ENCODE assay signal across 10 cellular contexts in the genomic region with DNA sequence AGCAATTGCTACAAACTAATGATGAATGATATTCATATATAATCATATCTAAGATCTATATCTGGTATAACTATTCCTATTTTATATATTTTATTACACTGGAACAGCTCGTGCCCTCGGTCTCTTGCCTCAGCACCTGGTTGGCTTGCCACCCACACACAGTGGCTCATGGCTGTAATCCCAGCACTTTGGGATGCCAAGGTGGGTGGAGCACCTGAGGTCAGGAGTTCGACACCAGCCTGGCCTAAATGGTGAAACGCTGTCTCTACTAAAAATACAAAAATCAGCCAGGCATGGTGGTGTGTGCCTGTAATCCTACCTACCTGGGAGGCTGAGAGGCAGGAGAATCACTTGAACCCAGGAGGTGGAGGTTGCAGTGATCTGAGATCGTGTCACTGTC. TPM values are rescaled to one million over a fixed set of nuclear protein-coding genes. Genes with fewer than 3 reads are reported as not detected.
DNase-seq lines count a peak whose midpoint lies in the region; ATAC-seq and TF ChIP-seq lines count a peak whose summit lies in the region.
"Not testable (repeated sequence)": the region's sequence is repeated elsewhere in the genome, so short reads cannot be mapped to it uniquely, and the experiment has no call there.
"Had no signal": no experiment of that assay in that cellular context is flagged by ENCODE, and none has a peak within 500 bp of the region (broad histone marks: within the 10 kb centered on the region; RNA-seq: fewer than 3 reads in every experiment).

No MANE protein-coding gene starts in this region.

- TF ChIP-seq EP300 in suprapubic skin (IDR thresholded peaks at IDR 0.05): not testable (repeated sequence)

- H3K4me2 ChIP-seq in BLaER1 treated with 17β-estradiol and CSF1 and Interleukin-3, amounts not matched to agents 10 nM and 100 nM: peak overlapping the region; percentile 41 to 75 (median 59)
- not testable (repeated sequence) for H3K4me2 ChIP-seq in parathyroid adenoma (ENCODE audit: low read length)

- not testable (repeated sequence) for TF ChIP-seq CTCF in right lobe of liver (IDR thresholded peaks at IDR 0.05); parathyroid adenoma (IDR thresholded peaks at IDR 0.05); suprapubic skin (IDR thresholded peaks at IDR 0.05)

- not testable (repeated sequence) for TF ChIP-seq POLR2A in right lobe of liver (IDR thresholded peaks at IDR 0.05); suprapubic skin (IDR thresholded peaks at IDR 0.05)

- peak overlapping the region; percentile 75 for H2AFZ ChIP-seq in parathyroid adenoma

- not testable (repeated sequence) for H3K36me3 Mint-ChIP-seq in T-cell; activated naive CD8-positive, alpha-beta T cell

- CTCF ChIA-PET in T-cell (lab: Charles Lee): not testable (repeated sequence)

- H3K4me1 ChIP-seq in BLaER1 treated with 17β-estradiol and CSF1 and Interleukin-3, amounts not matched to agents 10 nM and 100 nM: peaks cover 22 to 68% (median 53%) of the 10 kb centered on the region in 10 experiments
- H3K4me1 ChIP-seq in right lobe of liver (peaks cover 0 to 11% (median 9%) of the 10 kb centered on the region in 4 donors), suprapubic skin (peaks cover 15% of the 10 kb centered on the region)
- not testable (repeated sequence) for H3K4me1 ChIP-seq in parathyroid adenoma

- H3K27me3 ChIP-seq in BLaER1 treated with 17β-estradiol and CSF1 and Interleukin-3, amounts not matched to agents 10 nM and 100 nM; right lobe of liver; parathyroid adenoma (ENCODE audit: control insufficient read depth, insufficient read depth, low read length); suprapubic skin: not testable (repeated sequence)

- in situ Hi-C loops in KBM-7 (cut with MboI; ENCODE audit: low pct_unique_long_range_greater_than_20kb, low sequenced_read_pairs): not testable (repeated sequence)

- peak overlapping the region in 10 of 11 experiments; percentile 25 to 80 (median 68); a peak in 17 of 22 replicates for H3K27ac ChIP-seq in BLaER1 treated with 17β-estradiol and CSF1 and Interleukin-3, amounts not matched to agents 10 nM and 100 nM
- H3K27ac ChIP-seq in epithelial cell of prostate (peak overlapping the region; percentile 64), right lobe of liver (peak overlapping the region; percentile 69 to 77 (median 72)), parathyroid adenoma (peak overlapping the region; percentile 77), suprapubic skin (peak overlapping the region; percentile 76)

- H3K79me2 ChIP-seq in parathyroid adenoma: not testable (repeated sequence)

- peak overlapping the region; percentile 44 to 89 for H3K27ac Mint-ChIP-seq in T-cell
- H3K27ac Mint-ChIP-seq in activated naive CD8-positive, alpha-beta T cell: peak overlapping the region; percentile 46

- not testable (repeated sequence) for H3K4me3 ChIP-seq in BLaER1 treated with 17β-estradiol and CSF1 and Interleukin-3, amounts not matched to agents 10 nM and 100 nM; parathyroid adenoma (ENCODE audit: low read depth, low read length); suprapubic skin
- H3K4me3 ChIP-seq in right lobe of liver: peak overlapping the region in 1 of 3 donors; percentile 39

- ATAC-seq in T-cell (replicated peaks in 1 of 4): not testable (repeated sequence)
- peak in 3 of 4 donors; percentile 20 to 29 (median 26) for ATAC-seq in right lobe of liver

- WGBS in right lobe of liver (ENCODE audit: insufficient coverage, low coverage, low lambda C conversion rate, missing lambda C conversion rate): 31% methylated on average over 4 of the region's 5 CpGs
- 66% methylated on average over 5 of the region's 5 CpGs for WGBS in suprapubic skin

- peak; percentile 18 for DNase-seq in KBM-7
- not testable (repeated sequence) for DNase-seq in T-cell; epithelial cell of prostate (ENCODE audit: low read depth, low spot score); suprapubic skin (ENCODE audit: low spot score in 2 of 2)
- DNase-seq in right lobe of liver: peak in 1 of 3 donors; percentile 67

- POLR2A ChIA-PET in T-cell (lab: Charles Lee): not testable (repeated sequence)

- H3K9me3 Mint-ChIP-seq in T-cell; activated naive CD8-positive, alpha-beta T cell (ENCODE audit: low read depth): not testable (repeated sequence)

- H4K20me1 ChIP-seq in BLaER1 treated with 17β-estradiol and CSF1 and Interleukin-3, amounts not matched to agents 10 nM and 100 nM: not testable (repeated sequence)

- H3K36me3 ChIP-seq in BLaER1 treated with 17β-estradiol and CSF1 and Interleukin-3, amounts not matched to agents 10 nM and 100 nM; right lobe of liver; parathyroid adenoma (ENCODE audit: control insufficient read depth, insufficient read depth, low read length); suprapubic skin: not testable (repeated sequence)

- H3K9ac ChIP-seq in BLaER1 treated with 17β-estradiol and CSF1 and Interleukin-3, amounts not matched to agents 10 nM and 100 nM: peak overlapping the region; percentile 18 to 68 (median 52); a peak in 19 of 22 replicates
- H3K9ac ChIP-seq in parathyroid adenoma: not testable (repeated sequence)

- peak overlapping the region; percentile 71 to 80 (median 77) for H3K4me3 Mint-ChIP-seq in T-cell
- H3K4me3 Mint-ChIP-seq in activated naive CD8-positive, alpha-beta T cell: peak overlapping the region; percentile 84

- intact Hi-C loops in right lobe of liver (cut with DNase I): not testable (repeated sequence)

- peaks cover 10 to 16% (median 10%) of the 10 kb centered on the region in 3 donors for H3K4me1 Mint-ChIP-seq in T-cell
- peaks cover 13% of the 10 kb centered on the region for H3K4me1 Mint-ChIP-seq in activated naive CD8-positive, alpha-beta T cell (ENCODE audit: low read depth)

- H3K9me3 ChIP-seq in BLaER1 treated with 17β-estradiol and CSF1 and Interleukin-3, amounts not matched to agents 10 nM and 100 nM (replicated peaks in 1 of 11); right lobe of liver; parathyroid adenoma (ENCODE audit: control insufficient read depth, low read length); suprapubic skin: not testable (repeated sequence)

- H3K27me3 Mint-ChIP-seq in T-cell; activated naive CD8-positive, alpha-beta T cell: not testable (repeated sequence)

RNA-seq across cellular contexts. Expression of a gene that starts 6.2 kb away (rescaled TPM):
- total RNA-seq in T-cell (10 to 100 TPM; 24.6 to 42.5 (median 31.1) TPM), right lobe of liver (10 to 100 TPM; 10.8 to 31.7 (median 13.1) TPM), suprapubic skin (10 to 100 TPM; 15.0 to 23.2 (median 19.7) TPM)

RNA-seq across cellular contexts. Expression of a gene that starts 34.2 kb away (rescaled TPM):
- total RNA-seq in T-cell (10 to 100 TPM; 52.1 to 69.3 (median 57.2) TPM), right lobe of liver (10 to 100 TPM in 3 of 6 experiments, 1 to 10 TPM in 3; 8.9 to 15.0 (median 10.2) TPM), suprapubic skin (10 to 100 TPM; 18.5 to 71.9 (median 23.7) TPM)

RNA-seq across cellular contexts. Expression of a gene that starts 34.6 kb away (rescaled TPM):
- total RNA-seq in T-cell (1 to 10 TPM; 1.0 to 3.1 (median 1.4) TPM), right lobe of liver (under 1 TPM in 1 of 6 experiments, not detected in 5; 0.40 TPM), suprapubic skin (1 to 10 TPM in 3 of 4 donors, not detected in 1; 1.0 to 1.7 (median 1.1) TPM)
- total RNA-seq: myocyte had no signal

RNA-seq across cellular contexts. Expression of a gene that starts 56.3 kb away (rescaled TPM):
- 1 to 10 TPM in 3 of 5 donors, under 1 TPM in 2; 0.59 to 3.1 (median 1.4) TPM for total RNA-seq in T-cell
- total RNA-seq in right lobe of liver: 1 to 10 TPM in 4 of 6 experiments, under 1 TPM in 2; 0.74 to 3.1 (median 1.9) TPM
- total RNA-seq in suprapubic skin: 1 to 10 TPM in 2 of 4 donors, under 1 TPM in 2; 0.32 to 4.2 (median 1.2) TPM
- total RNA-seq: endothelial cell of umbilical vein, myocyte had no signal
